ENCODE assay signal across 1 cellular context in genomic region chr11:11580831-11581492, GRCh38.
TF ChIP-seq lines count a peak whose summit lies in the region.

No MANE protein-coding gene starts in this region.

TF ChIP-seq in HepG2, 621 proteins besides CTCF, POLR2A, EP300 and RAD21 (continued from another document):
- TF ChIP-seq, protein P1, sequence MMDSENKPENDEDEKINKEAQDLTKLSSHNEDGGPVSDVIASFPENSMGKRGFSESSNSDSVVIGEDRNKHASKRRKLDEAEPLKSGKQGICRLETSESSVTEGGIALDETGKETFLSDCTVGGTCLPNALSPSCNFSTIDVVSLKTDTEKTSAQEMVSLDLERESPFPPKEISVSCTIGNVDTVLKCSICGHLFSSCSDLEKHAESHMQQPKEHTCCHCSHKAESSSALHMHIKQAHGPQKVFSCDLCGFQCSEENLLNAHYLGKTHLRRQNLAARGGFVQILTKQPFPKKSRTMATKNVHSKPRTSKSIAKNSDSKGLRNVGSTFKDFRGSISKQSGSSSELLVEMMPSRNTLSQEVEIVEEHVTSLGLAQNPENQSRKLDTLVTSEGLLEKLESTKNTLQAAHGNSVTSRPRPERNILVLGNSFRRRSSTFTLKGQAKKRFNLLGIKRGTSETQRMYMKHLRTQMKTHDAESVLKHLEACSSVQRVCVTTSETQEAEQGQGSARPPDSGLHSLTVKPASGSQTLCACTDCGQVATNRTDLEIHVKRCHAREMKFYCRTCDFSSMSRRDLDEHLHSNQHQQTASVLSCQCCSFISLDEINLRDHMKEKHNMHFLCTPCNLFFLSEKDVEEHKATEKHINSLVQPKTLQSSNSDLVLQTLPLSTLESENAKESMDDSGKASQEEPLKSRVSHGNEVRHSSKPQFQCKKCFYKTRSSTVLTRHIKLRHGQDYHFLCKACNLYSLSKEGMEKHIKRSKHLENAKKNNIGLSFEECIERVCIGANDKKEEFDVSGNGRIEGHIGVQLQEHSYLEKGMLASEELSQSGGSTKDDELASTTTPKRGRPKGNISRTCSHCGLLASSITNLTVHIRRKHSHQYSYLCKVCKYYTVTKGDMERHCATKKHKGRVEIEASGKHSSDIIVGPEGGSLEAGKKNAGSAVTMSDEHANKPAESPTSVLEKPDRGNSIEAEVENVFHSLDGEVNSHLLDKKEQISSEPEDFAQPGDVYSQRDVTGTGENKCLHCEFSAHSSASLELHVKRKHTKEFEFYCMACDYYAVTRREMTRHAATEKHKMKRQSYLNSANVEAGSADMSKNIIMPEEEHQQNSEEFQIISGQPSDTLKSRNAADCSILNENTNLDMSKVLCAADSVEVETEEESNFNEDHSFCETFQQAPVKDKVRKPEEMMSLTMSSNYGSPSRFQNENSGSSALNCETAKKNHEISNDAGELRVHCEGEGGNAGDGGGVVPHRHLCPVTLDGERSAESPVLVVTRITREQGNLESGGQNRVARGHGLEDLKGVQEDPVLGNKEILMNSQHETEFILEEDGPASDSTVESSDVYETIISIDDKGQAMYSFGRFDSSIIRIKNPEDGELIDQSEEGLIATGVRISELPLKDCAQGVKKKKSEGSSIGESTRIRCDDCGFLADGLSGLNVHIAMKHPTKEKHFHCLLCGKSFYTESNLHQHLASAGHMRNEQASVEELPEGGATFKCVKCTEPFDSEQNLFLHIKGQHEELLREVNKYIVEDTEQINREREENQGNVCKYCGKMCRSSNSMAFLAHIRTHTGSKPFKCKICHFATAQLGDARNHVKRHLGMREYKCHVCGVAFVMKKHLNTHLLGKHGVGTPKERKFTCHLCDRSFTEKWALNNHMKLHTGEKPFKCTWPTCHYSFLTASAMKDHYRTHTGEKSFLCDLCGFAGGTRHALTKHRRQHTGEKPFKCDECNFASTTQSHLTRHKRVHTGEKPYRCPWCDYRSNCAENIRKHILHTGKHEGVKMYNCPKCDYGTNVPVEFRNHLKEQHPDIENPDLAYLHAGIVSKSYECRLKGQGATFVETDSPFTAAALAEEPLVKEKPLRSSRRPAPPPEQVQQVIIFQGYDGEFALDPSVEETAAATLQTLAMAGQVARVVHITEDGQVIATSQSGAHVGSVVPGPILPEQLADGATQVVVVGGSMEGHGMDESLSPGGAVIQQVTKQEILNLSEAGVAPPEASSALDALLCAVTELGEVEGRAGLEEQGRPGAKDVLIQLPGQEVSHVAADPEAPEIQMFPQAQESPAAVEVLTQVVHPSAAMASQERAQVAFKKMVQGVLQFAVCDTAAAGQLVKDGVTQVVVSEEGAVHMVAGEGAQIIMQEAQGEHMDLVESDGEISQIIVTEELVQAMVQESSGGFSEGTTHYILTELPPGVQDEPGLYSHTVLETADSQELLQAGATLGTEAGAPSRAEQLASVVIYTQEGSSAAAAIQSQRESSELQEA (CRISPR knock-in tag; IDR thresholded peaks at IDR 0.05; ENCODE audit: not compliant biosample characterization), result no peak
- TF ChIP-seq HBP1 (CRISPR knock-in tag; IDR thresholded peaks at IDR 0.05; ENCODE audit: low read depth), result no peak
- TF ChIP-seq FOXC1 (CRISPR knock-in tag; IDR thresholded peaks at IDR 0.05; ENCODE audit: borderline replicate concordance), result no peak
- TF ChIP-seq, protein P2, sequence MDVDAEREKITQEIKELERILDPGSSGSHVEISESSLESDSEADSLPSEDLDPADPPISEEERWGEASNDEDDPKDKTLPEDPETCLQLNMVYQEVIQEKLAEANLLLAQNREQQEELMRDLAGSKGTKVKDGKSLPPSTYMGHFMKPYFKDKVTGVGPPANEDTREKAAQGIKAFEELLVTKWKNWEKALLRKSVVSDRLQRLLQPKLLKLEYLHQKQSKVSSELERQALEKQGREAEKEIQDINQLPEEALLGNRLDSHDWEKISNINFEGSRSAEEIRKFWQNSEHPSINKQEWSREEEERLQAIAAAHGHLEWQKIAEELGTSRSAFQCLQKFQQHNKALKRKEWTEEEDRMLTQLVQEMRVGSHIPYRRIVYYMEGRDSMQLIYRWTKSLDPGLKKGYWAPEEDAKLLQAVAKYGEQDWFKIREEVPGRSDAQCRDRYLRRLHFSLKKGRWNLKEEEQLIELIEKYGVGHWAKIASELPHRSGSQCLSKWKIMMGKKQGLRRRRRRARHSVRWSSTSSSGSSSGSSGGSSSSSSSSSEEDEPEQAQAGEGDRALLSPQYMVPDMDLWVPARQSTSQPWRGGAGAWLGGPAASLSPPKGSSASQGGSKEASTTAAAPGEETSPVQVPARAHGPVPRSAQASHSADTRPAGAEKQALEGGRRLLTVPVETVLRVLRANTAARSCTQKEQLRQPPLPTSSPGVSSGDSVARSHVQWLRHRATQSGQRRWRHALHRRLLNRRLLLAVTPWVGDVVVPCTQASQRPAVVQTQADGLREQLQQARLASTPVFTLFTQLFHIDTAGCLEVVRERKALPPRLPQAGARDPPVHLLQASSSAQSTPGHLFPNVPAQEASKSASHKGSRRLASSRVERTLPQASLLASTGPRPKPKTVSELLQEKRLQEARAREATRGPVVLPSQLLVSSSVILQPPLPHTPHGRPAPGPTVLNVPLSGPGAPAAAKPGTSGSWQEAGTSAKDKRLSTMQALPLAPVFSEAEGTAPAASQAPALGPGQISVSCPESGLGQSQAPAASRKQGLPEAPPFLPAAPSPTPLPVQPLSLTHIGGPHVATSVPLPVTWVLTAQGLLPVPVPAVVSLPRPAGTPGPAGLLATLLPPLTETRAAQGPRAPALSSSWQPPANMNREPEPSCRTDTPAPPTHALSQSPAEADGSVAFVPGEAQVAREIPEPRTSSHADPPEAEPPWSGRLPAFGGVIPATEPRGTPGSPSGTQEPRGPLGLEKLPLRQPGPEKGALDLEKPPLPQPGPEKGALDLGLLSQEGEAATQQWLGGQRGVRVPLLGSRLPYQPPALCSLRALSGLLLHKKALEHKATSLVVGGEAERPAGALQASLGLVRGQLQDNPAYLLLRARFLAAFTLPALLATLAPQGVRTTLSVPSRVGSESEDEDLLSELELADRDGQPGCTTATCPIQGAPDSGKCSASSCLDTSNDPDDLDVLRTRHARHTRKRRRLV (CRISPR knock-in tag; IDR thresholded peaks at IDR 0.05), result no peak
- no peak for TF ChIP-seq FOXA3 (CRISPR knock-in tag; IDR thresholded peaks at IDR 0.05)
- TF ChIP-seq ZNF737 (CRISPR knock-in tag; IDR thresholded peaks at IDR 0.05; ENCODE audit: borderline replicate concordance), result no peak
- TF ChIP-seq ZNF800 (CRISPR knock-in tag; IDR thresholded peaks at IDR 0.05), result no peak
- no peak for TF ChIP-seq SRF (IDR thresholded peaks at IDR 0.05; ENCODE audit: low read depth, low read length)
- TF ChIP-seq ZNF879 (CRISPR knock-in tag; IDR thresholded peaks at IDR 0.05), result no peak
- no peak for TF ChIP-seq ZSCAN25 (CRISPR knock-in tag; IDR thresholded peaks at IDR 0.05)
- no peak for TF ChIP-seq ERF (CRISPR knock-in tag; IDR thresholded peaks at IDR 0.05)
- no peak for TF ChIP-seq ZNF343 (CRISPR knock-in tag; IDR thresholded peaks at IDR 0.05)
- TF ChIP-seq CENPT (CRISPR knock-in tag; IDR thresholded peaks at IDR 0.05; ENCODE audit: low read depth), result no peak
- no peak for TF ChIP-seq MTA1 (CRISPR knock-in tag; IDR thresholded peaks at IDR 0.05; ENCODE audit: borderline replicate concordance)
- no peak for TF ChIP-seq FOXJ3 (CRISPR knock-in tag; IDR thresholded peaks at IDR 0.05; ENCODE audit: borderline replicate concordance)
- TF ChIP-seq ATF1 (CRISPR knock-in tag; IDR thresholded peaks at IDR 0.05), result no peak
- TF ChIP-seq KDM2A (CRISPR knock-in tag; IDR thresholded peaks at IDR 0.05; ENCODE audit: borderline replicate concordance, low read depth), result no peak
- TF ChIP-seq SIN3A (IDR thresholded peaks at IDR 0.05; ENCODE audit: borderline replicate concordance, low read depth, low read length), result no peak
- TF ChIP-seq ZNF33B (CRISPR knock-in tag; IDR thresholded peaks at IDR 0.05), result no peak
